In the genomic region with DNA sequence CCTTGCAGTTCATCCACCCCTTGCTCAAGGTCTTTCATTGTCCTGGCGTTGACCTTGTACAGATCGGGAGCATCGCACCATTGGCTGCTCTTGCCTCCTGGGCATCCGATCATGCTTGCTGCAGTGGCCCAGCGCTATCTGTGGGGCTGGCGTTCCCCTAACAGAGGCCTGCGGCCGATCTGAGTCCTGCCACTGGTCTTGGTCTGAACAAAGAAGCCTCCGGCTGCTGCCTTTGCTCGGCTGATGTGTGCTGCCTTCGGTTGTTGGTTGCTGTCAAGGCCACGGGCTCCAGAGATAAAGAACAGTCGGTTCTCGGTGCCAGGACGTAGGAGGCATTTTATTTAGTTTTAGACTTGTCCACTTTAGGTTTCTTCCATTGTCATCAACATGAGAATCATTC, we compare ENCODE assay signal across 19 cellular contexts.
"Had no signal": no experiment of that assay in that cellular context is flagged by ENCODE, and none has a peak within 500 bp of the region (broad histone marks: within the 10 kb centered on the region; RNA-seq: fewer than 3 reads in every experiment).

No MANE protein-coding gene starts in this region.

- ATAC-seq: left cardiac atrium; stimulated activated effector memory CD8-positive, alpha-beta T cell treated with anti-CD3 and anti-CD28 coated beads, Interleukin-12 subunit alpha, Interleukin-12 subunit beta, amount 100 ng/mL, for 72 hours; stimulated activated naive CD8-positive, alpha-beta T cell treated with anti-CD3 and anti-CD28 coated beads, Interleukin-15, Interleukin-2, amounts not matched to agents 100 U/mL and 50 U/mL, for 24 hours had no signal

- H3K27me3 Mint-ChIP-seq: naive B cell had no signal

- H3K27ac Mint-ChIP-seq: stimulated activated effector memory CD8-positive, alpha-beta T cell treated with anti-CD3 and anti-CD28 coated beads, Interleukin-12 subunit alpha, Interleukin-12 subunit beta, amount 100 ng/mL, for 72 hours had no signal

- FAIRE-seq: keratinocyte had no signal

- H3K36me3 ChIP-seq: colonic mucosa had no signal

- DNase-seq: caudate nucleus; colonic mucosa; dermis blood vessel endothelial cell; foreskin melanocyte; heart right ventricle; immature natural killer cell; left cardiac atrium; left ventricle myocardium inferior; mesenchymal stem cell; naive B cell; stimulated activated CD4-positive, alpha-beta T cell treated with anti-CD3 and anti-CD28 coated beads, Interleukin-4, amount 100 ng/mL, for 1 hour; stimulated activated CD8-positive, alpha-beta memory T cell treated with anti-CD3 and anti-CD28 coated beads, Interleukin-4, amount 100 ng/mL, for 48 hours; stimulated activated naive CD8-positive, alpha-beta T cell treated with anti-CD3 and anti-CD28 coated beads, Interleukin-15, Interleukin-2, amounts not matched to agents 100 U/mL and 50 U/mL, for 24 hours had no signal

- H3K27ac ChIP-seq: colonic mucosa, heart right ventricle, left ventricle myocardium inferior, neutrophil, tibial nerve had no signal

- H3K4me1 ChIP-seq: colonic mucosa, heart right ventricle, left ventricle myocardium inferior, tibial nerve had no signal

- H3K4me3 Mint-ChIP-seq: immature natural killer cell; naive B cell; nephron; stimulated activated effector memory CD8-positive, alpha-beta T cell treated with anti-CD3 and anti-CD28 coated beads, Interleukin-12 subunit alpha, Interleukin-12 subunit beta, amount 100 ng/mL, for 72 hours had no signal

- H3K9me3 Mint-ChIP-seq: immature natural killer cell; naive B cell; nephron; stimulated activated effector memory CD8-positive, alpha-beta T cell treated with anti-CD3 and anti-CD28 coated beads, Interleukin-12 subunit alpha, Interleukin-12 subunit beta, amount 100 ng/mL, for 72 hours had no signal

- H3K4me3 ChIP-seq: colonic mucosa, heart right ventricle, left ventricle myocardium inferior, lung, tibial nerve had no signal

- H3K27me3 ChIP-seq: colonic mucosa, heart right ventricle, neutrophil, tibial nerve had no signal

- H3K9me3 ChIP-seq: colonic mucosa, heart right ventricle, left ventricle myocardium inferior, neutrophil, tibial nerve had no signal
